1 cellular context compared by ENCODE assay signal in genomic region chr15:74790080-74790916, GRCh38.
TF ChIP-seq lines count a peak whose summit lies in the region.

No MANE protein-coding gene starts in this region.

TF ChIP-seq in GM12878, 131 proteins besides CTCF, POLR2A, EP300 and RAD21 (continues in another document):
- peak; percentile 72 for TF ChIP-seq MXI1 (IDR thresholded peaks at IDR 0.05; ENCODE audit: low read depth, low read length)
- TF ChIP-seq ZNF622 (IDR thresholded peaks at IDR 0.05) = no peak
- TF ChIP-seq, protein P1, sequence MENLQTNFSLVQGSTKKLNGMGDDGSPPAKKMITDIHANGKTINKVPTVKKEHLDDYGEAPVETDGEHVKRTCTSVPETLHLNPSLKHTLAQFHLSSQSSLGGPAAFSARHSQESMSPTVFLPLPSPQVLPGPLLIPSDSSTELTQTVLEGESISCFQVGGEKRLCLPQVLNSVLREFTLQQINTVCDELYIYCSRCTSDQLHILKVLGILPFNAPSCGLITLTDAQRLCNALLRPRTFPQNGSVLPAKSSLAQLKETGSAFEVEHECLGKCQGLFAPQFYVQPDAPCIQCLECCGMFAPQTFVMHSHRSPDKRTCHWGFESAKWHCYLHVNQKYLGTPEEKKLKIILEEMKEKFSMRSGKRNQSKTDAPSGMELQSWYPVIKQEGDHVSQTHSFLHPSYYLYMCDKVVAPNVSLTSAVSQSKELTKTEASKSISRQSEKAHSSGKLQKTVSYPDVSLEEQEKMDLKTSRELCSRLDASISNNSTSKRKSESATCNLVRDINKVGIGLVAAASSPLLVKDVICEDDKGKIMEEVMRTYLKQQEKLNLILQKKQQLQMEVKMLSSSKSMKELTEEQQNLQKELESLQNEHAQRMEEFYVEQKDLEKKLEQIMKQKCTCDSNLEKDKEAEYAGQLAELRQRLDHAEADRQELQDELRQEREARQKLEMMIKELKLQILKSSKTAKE (IDR thresholded peaks at IDR 0.05; ENCODE audit: low read depth, poor library complexity, severe bottlenecking) = peak; percentile 57
- TF ChIP-seq IRF4 (IDR thresholded peaks at IDR 0.05; ENCODE audit: low read depth, low read length) = peak; percentile 45; the same call in 1 of the 2 replicates
- no peak for TF ChIP-seq PAX8 (IDR thresholded peaks at IDR 0.05)
- TF ChIP-seq, protein P2, sequence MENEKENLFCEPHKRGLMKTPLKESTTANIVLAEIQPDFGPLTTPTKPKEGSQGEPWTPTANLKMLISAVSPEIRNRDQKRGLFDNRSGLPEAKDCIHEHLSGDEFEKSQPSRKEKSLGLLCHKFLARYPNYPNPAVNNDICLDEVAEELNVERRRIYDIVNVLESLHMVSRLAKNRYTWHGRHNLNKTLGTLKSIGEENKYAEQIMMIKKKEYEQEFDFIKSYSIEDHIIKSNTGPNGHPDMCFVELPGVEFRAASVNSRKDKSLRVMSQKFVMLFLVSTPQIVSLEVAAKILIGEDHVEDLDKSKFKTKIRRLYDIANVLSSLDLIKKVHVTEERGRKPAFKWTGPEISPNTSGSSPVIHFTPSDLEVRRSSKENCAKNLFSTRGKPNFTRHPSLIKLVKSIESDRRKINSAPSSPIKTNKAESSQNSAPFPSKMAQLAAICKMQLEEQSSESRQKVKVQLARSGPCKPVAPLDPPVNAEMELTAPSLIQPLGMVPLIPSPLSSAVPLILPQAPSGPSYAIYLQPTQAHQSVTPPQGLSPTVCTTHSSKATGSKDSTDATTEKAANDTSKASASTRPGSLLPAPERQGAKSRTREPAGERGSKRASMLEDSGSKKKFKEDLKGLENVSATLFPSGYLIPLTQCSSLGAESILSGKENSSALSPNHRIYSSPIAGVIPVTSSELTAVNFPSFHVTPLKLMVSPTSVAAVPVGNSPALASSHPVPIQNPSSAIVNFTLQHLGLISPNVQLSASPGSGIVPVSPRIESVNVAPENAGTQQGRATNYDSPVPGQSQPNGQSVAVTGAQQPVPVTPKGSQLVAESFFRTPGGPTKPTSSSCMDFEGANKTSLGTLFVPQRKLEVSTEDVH (IDR thresholded peaks at IDR 0.05; ENCODE audit: low read depth, partially characterized antibody) = no peak
- TF ChIP-seq ZNF687 (IDR thresholded peaks at IDR 0.05) = peak; percentile 80
- no peak for TF ChIP-seq BRCA1 (IDR thresholded peaks at IDR 0.05; ENCODE audit: low read depth, low read length)
- TF ChIP-seq, protein P3, sequence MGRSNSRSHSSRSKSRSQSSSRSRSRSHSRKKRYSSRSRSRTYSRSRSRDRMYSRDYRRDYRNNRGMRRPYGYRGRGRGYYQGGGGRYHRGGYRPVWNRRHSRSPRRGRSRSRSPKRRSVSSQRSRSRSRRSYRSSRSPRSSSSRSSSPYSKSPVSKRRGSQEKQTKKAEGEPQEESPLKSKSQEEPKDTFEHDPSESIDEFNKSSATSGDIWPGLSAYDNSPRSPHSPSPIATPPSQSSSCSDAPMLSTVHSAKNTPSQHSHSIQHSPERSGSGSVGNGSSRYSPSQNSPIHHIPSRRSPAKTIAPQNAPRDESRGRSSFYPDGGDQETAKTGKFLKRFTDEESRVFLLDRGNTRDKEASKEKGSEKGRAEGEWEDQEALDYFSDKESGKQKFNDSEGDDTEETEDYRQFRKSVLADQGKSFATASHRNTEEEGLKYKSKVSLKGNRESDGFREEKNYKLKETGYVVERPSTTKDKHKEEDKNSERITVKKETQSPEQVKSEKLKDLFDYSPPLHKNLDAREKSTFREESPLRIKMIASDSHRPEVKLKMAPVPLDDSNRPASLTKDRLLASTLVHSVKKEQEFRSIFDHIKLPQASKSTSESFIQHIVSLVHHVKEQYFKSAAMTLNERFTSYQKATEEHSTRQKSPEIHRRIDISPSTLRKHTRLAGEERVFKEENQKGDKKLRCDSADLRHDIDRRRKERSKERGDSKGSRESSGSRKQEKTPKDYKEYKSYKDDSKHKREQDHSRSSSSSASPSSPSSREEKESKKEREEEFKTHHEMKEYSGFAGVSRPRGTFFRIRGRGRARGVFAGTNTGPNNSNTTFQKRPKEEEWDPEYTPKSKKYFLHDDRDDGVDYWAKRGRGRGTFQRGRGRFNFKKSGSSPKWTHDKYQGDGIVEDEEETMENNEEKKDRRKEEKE (IDR thresholded peaks at IDR 0.05) = no peak
- peak; percentile 58 for TF ChIP-seq RELA (IDR thresholded peaks at IDR 0.05; ENCODE audit: borderline replicate concordance, partially characterized antibody)
- TF ChIP-seq BMI1 (IDR thresholded peaks at IDR 0.05; ENCODE audit: borderline replicate concordance) = 0 out of 2 replicates have a peak, but pooled peaks have one; percentile 10
- peak; percentile 48 for TF ChIP-seq BCL11A (IDR thresholded peaks at IDR 0.05; ENCODE audit: low read depth, low read length)
- peak; percentile 77 for TF ChIP-seq PAX5 (IDR thresholded peaks at IDR 0.05; ENCODE audit: borderline replicate concordance, low read depth, low read length)
- no peak for TF ChIP-seq TCF3 (IDR thresholded peaks at IDR 0.05; ENCODE audit: borderline replicate concordance, insufficient read depth, low read depth, low read length)
- TF ChIP-seq ZNF274 (IDR thresholded peaks at IDR 0.05; ENCODE audit: insufficient read depth, insufficient read length) = no peak
- TF ChIP-seq EED (IDR thresholded peaks at IDR 0.05; ENCODE audit: low read depth) = peak; percentile 94
- peak; percentile 97 for TF ChIP-seq IKZF1 (conservative IDR thresholded peaks at IDR 0.05)
- TF ChIP-seq MEF2A (IDR thresholded peaks at IDR 0.05; ENCODE audit: insufficient read depth, low read depth, low read length) = peak; percentile 97
- TF ChIP-seq SUPT20H (IDR thresholded peaks at IDR 0.05; ENCODE audit: borderline replicate concordance, control insufficient read depth, low read depth, low read length) = no peak
- no peak for TF ChIP-seq PRDM15 (CRISPR knock-in tag; IDR thresholded peaks at IDR 0.05)
- TF ChIP-seq CREM (IDR thresholded peaks at IDR 0.05; ENCODE audit: low read depth) = peak; percentile 64; the same call in 1 of the 2 replicates
- no peak for TF ChIP-seq CEBPZ (IDR thresholded peaks at IDR 0.05; ENCODE audit: low read depth, low read length)
- TF ChIP-seq E2F4 (IDR thresholded peaks at IDR 0.05; ENCODE audit: low read depth, low read length) = no peak
- TF ChIP-seq ETV6 (conservative IDR thresholded peaks at IDR 0.05 in 1 of 2, IDR thresholded peaks at IDR 0.05 in 1 of 2; ENCODE audit: borderline replicate concordance in 1 of 2, low read depth in 1 of 2) = peak in 1 of 2 experiments; percentile 52; a peak in 1 of 4 replicates
- no peak for TF ChIP-seq NFXL1 (IDR thresholded peaks at IDR 0.05; ENCODE audit: borderline replicate concordance)
- TF ChIP-seq ZSCAN29 (IDR thresholded peaks at IDR 0.05) = peak; percentile 68
- TF ChIP-seq RUNX3 (IDR thresholded peaks at IDR 0.05; ENCODE audit: low read length) = no peak
- TF ChIP-seq, protein P4, sequence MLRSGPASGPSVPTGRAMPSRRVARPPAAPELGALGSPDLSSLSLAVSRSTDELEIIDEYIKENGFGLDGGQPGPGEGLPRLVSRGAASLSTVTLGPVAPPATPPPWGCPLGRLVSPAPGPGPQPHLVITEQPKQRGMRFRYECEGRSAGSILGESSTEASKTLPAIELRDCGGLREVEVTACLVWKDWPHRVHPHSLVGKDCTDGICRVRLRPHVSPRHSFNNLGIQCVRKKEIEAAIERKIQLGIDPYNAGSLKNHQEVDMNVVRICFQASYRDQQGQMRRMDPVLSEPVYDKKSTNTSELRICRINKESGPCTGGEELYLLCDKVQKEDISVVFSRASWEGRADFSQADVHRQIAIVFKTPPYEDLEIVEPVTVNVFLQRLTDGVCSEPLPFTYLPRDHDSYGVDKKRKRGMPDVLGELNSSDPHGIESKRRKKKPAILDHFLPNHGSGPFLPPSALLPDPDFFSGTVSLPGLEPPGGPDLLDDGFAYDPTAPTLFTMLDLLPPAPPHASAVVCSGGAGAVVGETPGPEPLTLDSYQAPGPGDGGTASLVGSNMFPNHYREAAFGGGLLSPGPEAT (IDR thresholded peaks at IDR 0.05; ENCODE audit: low read depth) = peak; percentile 69
- no peak for TF ChIP-seq FOXM1 (IDR thresholded peaks at IDR 0.05; ENCODE audit: low read depth, low read length)
- peak; percentile 7; the same call in 1 of the 2 replicates for TF ChIP-seq ZBED1 (IDR thresholded peaks at IDR 0.05; ENCODE audit: borderline replicate concordance)
- peak; percentile 16; the same call in 1 of the 2 replicates for TF ChIP-seq ELK1 (IDR thresholded peaks at IDR 0.05; ENCODE audit: low read depth, low read length)
- no peak for TF ChIP-seq SREBF2 (IDR thresholded peaks at IDR 0.05; ENCODE audit: low read length)
